Comparison of ENCODE assay signal across 27 cellular contexts in genomic region chr4:95106408-95106928, GRCh38.
DNase-seq lines count a peak whose midpoint lies in the region; TF ChIP-seq lines count a peak whose summit lies in the region.
"Had no signal": no experiment of that assay in that cellular context is flagged by ENCODE, and none has a peak within 500 bp of the region (broad histone marks: within the 10 kb centered on the region; RNA-seq: fewer than 3 reads in every experiment).

No MANE protein-coding gene starts in this region.

- H2AFZ ChIP-seq in ACC112 (ENCODE audit: low read length, unreplicated experiment), result no peak overlapping the region

- H3K36me3 ChIP-seq in ACC112 (ENCODE audit: insufficient read depth, low read length), result no peaks in the 10 kb centered on the region
- H3K36me3 ChIP-seq: gastrocnemius medialis, left ventricle myocardium inferior, spleen, suprapubic skin had no signal

- no peaks in the 10 kb centered on the region for H3K27me3 ChIP-seq in ACC112 (ENCODE audit: insufficient read depth, low read length)
- H3K27me3 ChIP-seq: gastrocnemius medialis, spleen, suprapubic skin had no signal

- H3K27ac ChIP-seq in ACC112 (ENCODE audit: low read depth, low read length) (peak overlapping the region; percentile 33), VCaP (peak overlapping the region; percentile 88)
- H3K27ac ChIP-seq: C4-2B, dorsolateral prefrontal cortex, left ventricle myocardium inferior, RWPE1, spleen, suprapubic skin had no signal

- DNase-seq in HS-5 (ENCODE audit: low read depth) (peak; percentile 68), fibroblast of the aortic adventitia (ENCODE audit: low read depth) (peak; percentile 20), NCI-H82 treated with DMSO at 0.1 percent for 48 hours (lab: John Stamatoyannopoulos, UW; ENCODE audit: unreplicated experiment) (no peak), NCI-H1694 treated with DMSO at 0.1 percent for 48 hours (lab: John Stamatoyannopoulos, UW) (no peak), NCI-H1092 treated with DMSO at 0.1 percent for 48 hours (lab: John Stamatoyannopoulos, UW) (no peak), OCI-M2 (lab: John Stamatoyannopoulos, UW; ENCODE audit: unreplicated experiment) (no peak)
- DNase-seq: activated CD4-positive, alpha-beta T cell treated with anti-CD3 and anti-CD28 coated beads, Interleukin-2, amount 10 ng/mL, durations not matched to agents 7 days and 5 days; activated CD8-positive, alpha-beta memory T cell treated with anti-CD3 and anti-CD28 coated beads, Interleukin-2, amount 10 ng/mL, durations not matched to agents 7 days and 5 days; activated T-cell treated with anti-CD3 and anti-CD28 coated beads, Interleukin-2, amount 50 U/mL, for 72 hours; anterior cingulate cortex; Calu3; dorsolateral prefrontal cortex; gastrocnemius medialis; hippocampal formation; immature natural killer cell; left ventricle myocardium inferior; natural killer cell; NCI-H1436 treated with DMSO at 0.1 percent for 48 hours; NCI-H2171 treated with DMSO at 0.1 percent for 48 hours; NCI-H524; spleen; stimulated activated CD4-positive, alpha-beta T cell treated with anti-CD3 and anti-CD28 coated beads, Interleukin-2, amount 100 ng/mL, for 48 hours had no signal

- H3K4me3 ChIP-seq in ACC112 (ENCODE audit: low read depth, low read length) (peak overlapping the region; percentile 19; the same call in 1 of the 2 replicates), fibroblast of the aortic adventitia (ENCODE audit: low read depth, low read length) (no peak overlapping the region)
- H3K4me3 ChIP-seq: dorsolateral prefrontal cortex, gastrocnemius medialis, left ventricle myocardium inferior, spleen, suprapubic skin had no signal

- peaks cover 47% of the 10 kb centered on the region for H3K4me1 ChIP-seq in ACC112 (ENCODE audit: control insufficient read depth, insufficient read depth, low read length, unreplicated experiment)
- H3K4me1 ChIP-seq: spleen, suprapubic skin had no signal

- H3K79me2 ChIP-seq in ACC112 (ENCODE audit: control insufficient read depth, insufficient read depth, low read length, unreplicated experiment), result no peaks in the 10 kb centered on the region

- no peak for TF ChIP-seq CTCF in VCaP (conservative IDR thresholded peaks at IDR 0.05)
- no peak for TF ChIP-seq CTCF in fibroblast of the aortic adventitia (IDR thresholded peaks at IDR 0.05; ENCODE audit: insufficient read depth, low read length)

Comparison
In these comparisons a context has a peak if more than half of its experiments do, and no peak if none do; other contexts are left out.
1. DNase-seq: peak in HS-5 (single experiment) and fibroblast of the aortic adventitia (single experiment); none in NCI-H82 treated with DMSO at 0.1 percent for 48 hours (single experiment), NCI-H1694 treated with DMSO at 0.1 percent for 48 hours (single experiment), NCI-H1092 treated with DMSO at 0.1 percent for 48 hours (single experiment) and OCI-M2 (single experiment).